ENCODE assay signal across 21 cellular contexts in genomic region chr17:18965530-18966236, GRCh38. TPM values are rescaled to one million over a fixed set of nuclear protein-coding genes. Genes with fewer than 3 reads are reported as not detected.
DNase-seq lines count a peak whose midpoint lies in the region; ATAC-seq, FAIRE-seq and TF ChIP-seq lines count a peak whose summit lies in the region.
"Had no signal": no experiment of that assay in that cellular context is flagged by ENCODE, and none has a peak within 500 bp of the region (broad histone marks: within the 10 kb centered on the region; RNA-seq: fewer than 3 reads in every experiment).

No MANE protein-coding gene starts in this region.

- H3K27me3 Mint-ChIP-seq in WTC11 (ENCODE audit: low read depth) = no peaks in the 10 kb centered on the region

- no peaks in the 10 kb centered on the region for H3K27me3 ChIP-seq in pancreas
- H3K27me3 ChIP-seq: Peyer's patch had no signal

- H3K4me3 Mint-ChIP-seq in WTC11 = no peak overlapping the region
- H3K4me3 Mint-ChIP-seq: H9, T-cell had no signal

- intact Hi-C loops in Right ventricle myocardium inferior (cut with DNase I) (no loop called here), Right ventricle myocardium superior (cut with DNase I) (loop anchor here (10.0 kb wide), 1 partner anchor 51 kb away; no protein-coding TSS in a partner anchor), pancreas (cut with DNase I) (no loop called here)

- CTCF ChIA-PET in WTC11 (lab: Charles Lee) = no interaction called here

- peaks cover 42% of the 10 kb centered on the region for H3K4me1 Mint-ChIP-seq in WTC11

- no peaks in the 10 kb centered on the region for H3K4me1 ChIP-seq in pancreas

- H3K4me3 ChIP-seq in pancreas = no peak overlapping the region
- H3K4me3 ChIP-seq: Peyer's patch had no signal

- peak; percentile 42 for FAIRE-seq in HTR-8/SVneo (lab: Jason Lieb, UNC)
- no peak for FAIRE-seq in pancreas (lab: Jason Lieb, UNC)

- DNase-seq in Right ventricle myocardium inferior (ENCODE audit: missing footprints) = peak; percentile 57
- DNase-seq in Right ventricle myocardium superior = no peak
- DNase-seq in HTR-8/SVneo (ENCODE audit: insufficient read length, low spot score) = no peak
- no peak for DNase-seq in WTC11 (ENCODE audit: low spot score)
- DNase-seq in pancreas = peak in 4 of 6 donors; percentile 26 to 61 (median 46)
- DNase-seq in globus pallidus (ENCODE audit: low spot score) = no peak
- DNase-seq in NCI-H1092 (lab: John Stamatoyannopoulos, UW) = no peak
- DNase-seq: C1 segment of cervical spinal cord; GDM1; H9; NCI-H1048; NCI-H1436 treated with DMSO at 0.1 percent for 48 hours; NCI-H2171 treated with DMSO at 0.1 percent for 48 hours; NCI-H748 treated with DMSO at 0.1 percent for 48 hours; NK-92 treated with Interleukin-12 subunit alpha and Interleukin-12 subunit beta, amount 100 ng/mL, for 24 hours; Peyer's patch; SIG-M5; T-cell had no signal

- ATAC-seq in Right ventricle myocardium inferior = no peak
- ATAC-seq in Right ventricle myocardium superior (ENCODE audit: poor library complexity) = no peak
- no peak for ATAC-seq in WTC11
- peak in 2 of 4 donors; percentile 36 to 40 for ATAC-seq in pancreas
- ATAC-seq in HG02981 (IDR thresholded peaks at IDR 0.05; ENCODE audit: unreplicated experiment) = no peak
- ATAC-seq: SK-N-SH treated with all-trans-retinoic acid at 6 μM for 48 hours, T-cell had no signal

- no peaks in the 10 kb centered on the region for H3K9me3 Mint-ChIP-seq in WTC11
- H3K9me3 Mint-ChIP-seq: H9, T-cell had no signal

- H3K27ac Mint-ChIP-seq in WTC11 = 0 out of 2 replicates have a peak overlapping the region, but pooled peaks have one; percentile 79
- H3K27ac Mint-ChIP-seq: T-cell had no signal

- WGBS in pancreas, 2 donors = 50 to 56% methylated on average over 14 of the region's 14 CpGs

- H3K9me3 ChIP-seq in pancreas = no peaks in the 10 kb centered on the region
- H3K9me3 ChIP-seq: Peyer's patch had no signal

- TF ChIP-seq CTCF in WTC11 (IDR thresholded peaks at IDR 0.05) = no peak
- no peak for TF ChIP-seq CTCF in pancreas (IDR thresholded peaks at IDR 0.05)

- POLR2A ChIA-PET in WTC11 (lab: Charles Lee) = interaction anchor here (0.7 kb wide), 1 partner anchor 39 kb away, joined by 6 read pairs; the partner anchor contains the start of gene FAM83G

- peaks cover 7% of the 10 kb centered on the region for H3K36me3 Mint-ChIP-seq in WTC11
- H3K36me3 Mint-ChIP-seq: T-cell had no signal

- peaks cover 0 to under 1% (median 0%) of the 10 kb centered on the region in 3 donors for H3K36me3 ChIP-seq in pancreas
- H3K36me3 ChIP-seq: Peyer's patch had no signal

- peak overlapping the region in 3 of 4 donors; percentile 8 to 17 (median 10) for H3K27ac ChIP-seq in pancreas
- H3K27ac ChIP-seq: Peyer's patch had no signal

TF ChIP-seq in WTC11, 78 proteins besides CTCF, POLR2A, EP300 and RAD21:
- TF ChIP-seq ZNF138 (CRISPR knock-in tag; conservative IDR thresholded peaks at IDR 0.05) = no peak
- TF ChIP-seq FOXK1 (CRISPR knock-in tag; IDR thresholded peaks at IDR 0.05) = no peak
- TF ChIP-seq PRRX2 (CRISPR knock-in tag; IDR thresholded peaks at IDR 0.05) = no peak
- TF ChIP-seq PREB (CRISPR knock-in tag; IDR thresholded peaks at IDR 0.05; ENCODE audit: borderline replicate concordance) = no peak
- TF ChIP-seq CREB1 (CRISPR knock-in tag; IDR thresholded peaks at IDR 0.05) = no peak
- no peak for TF ChIP-seq IRF2 (CRISPR knock-in tag; IDR thresholded peaks at IDR 0.05; ENCODE audit: borderline replicate concordance, low read depth)

RNA-seq across cellular contexts. Expression of gene SLC5A10, which starts 13.7 kb away (rescaled TPM):
- total RNA-seq in Right ventricle myocardium inferior (not detected), Right ventricle myocardium superior (not detected), WTC11 (2021) (0.09 TPM in 1 of 3 replicates, not detected in the others), pancreas (not detected)
- under 1 TPM in 1 of 2 donors, not detected in 1; 0.02 TPM for polyA plus RNA-seq in pancreas
- total RNA-seq: H9, NCI-H460, Peyer's patch had no signal

RNA-seq across cellular contexts. Expression of gene FAM83G, which starts 38.9 kb away (rescaled TPM):
- total RNA-seq in Right ventricle myocardium inferior (2.7 TPM), Right ventricle myocardium superior (1.9 TPM), WTC11 (2021) (26.6 to 31.4 TPM (median 27.7 TPM) in 3 replicates), pancreas (10 to 100 TPM in 2 of 6 donors, 1 to 10 TPM in 4; 5.6 to 10.8 (median 7.5) TPM)
- polyA plus RNA-seq in pancreas = 10 to 100 TPM; 10.4 to 12.9 TPM

Comparison
In these comparisons a context has a peak if more than half of its experiments do, and no peak if none do; other contexts are left out.
1. DNase-seq: peak in Right ventricle myocardium inferior (single experiment) and pancreas (4 of 6); none in Right ventricle myocardium superior (single experiment), HTR-8/SVneo (single experiment), WTC11 (single experiment), globus pallidus (single experiment) and NCI-H1092 (single experiment).